14 cellular contexts compared by ENCODE assay signal in genomic region chr10:103717341-103718246, GRCh38.
DNase-seq lines count a peak whose midpoint lies in the region; ATAC-seq and TF ChIP-seq lines count a peak whose summit lies in the region.
"Had no signal": no experiment of that assay in that cellular context is flagged by ENCODE, and none has a peak within 500 bp of the region (broad histone marks: within the 10 kb centered on the region; RNA-seq: fewer than 3 reads in every experiment).

No MANE protein-coding gene starts in this region.

- TF ChIP-seq CTCF in VCaP (conservative IDR thresholded peaks at IDR 0.05) (no peak), esophagus squamous epithelium (IDR thresholded peaks at IDR 0.05) (no peak), gastrocnemius medialis (IDR thresholded peaks at IDR 0.05 in 4 of 5, conservative IDR thresholded peaks at IDR 0.05 in 1 of 5) (no peak)

- no peak for ATAC-seq in stimulated activated effector memory CD8-positive, alpha-beta T cell treated with anti-CD3 and anti-CD28 coated beads, Interleukin-12 subunit alpha, Interleukin-12 subunit beta, amount 100 ng/mL, for 72 hours
- no peak for ATAC-seq in HG02981 (IDR thresholded peaks at IDR 0.05; ENCODE audit: unreplicated experiment)
- ATAC-seq in gastrocnemius medialis: no peak
- ATAC-seq: activated naive CD8-positive, alpha-beta T cell treated with anti-CD3 and anti-CD28 coated beads, Interleukin-2, amount 50 U/mL, for 24 hours; activated T-cell treated with anti-CD3 and anti-CD28 coated beads, Interleukin-2, amount 50 U/mL, for 4 hours; upper lobe of right lung had no signal

- peaks cover 28 to 87% (median 28%) of the 10 kb centered on the region in 3 donors for H3K4me1 ChIP-seq in esophagus squamous epithelium
- no peaks in the 10 kb centered on the region for H3K4me1 ChIP-seq in gastrocnemius medialis
- H3K4me1 ChIP-seq: upper lobe of right lung had no signal

- TF ChIP-seq POLR2A in esophagus squamous epithelium (IDR thresholded peaks at IDR 0.05): no peak
- no peak for TF ChIP-seq POLR2A in gastrocnemius medialis (IDR thresholded peaks at IDR 0.05)

- H3K9me3 ChIP-seq in esophagus squamous epithelium: no peaks in the 10 kb centered on the region
- H3K9me3 ChIP-seq in gastrocnemius medialis: no peaks in the 10 kb centered on the region
- H3K9me3 ChIP-seq: upper lobe of right lung had no signal

- H3K27ac Mint-ChIP-seq in stimulated activated effector memory CD8-positive, alpha-beta T cell treated with anti-CD3 and anti-CD28 coated beads, Interleukin-12 subunit alpha, Interleukin-12 subunit beta, amount 100 ng/mL, for 72 hours: peak overlapping the region; percentile 63
- H3K27ac Mint-ChIP-seq: activated naive CD8-positive, alpha-beta T cell treated with anti-CD3 and anti-CD28 coated beads, Interleukin-2, amount 50 U/mL, for 24 hours had no signal

- H3K36me3 Mint-ChIP-seq in stimulated activated effector memory CD8-positive, alpha-beta T cell treated with anti-CD3 and anti-CD28 coated beads, Interleukin-12 subunit alpha, Interleukin-12 subunit beta, amount 100 ng/mL, for 72 hours: no peaks in the 10 kb centered on the region

- H3K4me3 ChIP-seq in esophagus squamous epithelium: no peak overlapping the region
- H3K4me3 ChIP-seq in gastrocnemius medialis: no peak overlapping the region
- H3K4me3 ChIP-seq: upper lobe of right lung had no signal

- H3K4me1 Mint-ChIP-seq in stimulated activated effector memory CD8-positive, alpha-beta T cell treated with anti-CD3 and anti-CD28 coated beads, Interleukin-12 subunit alpha, Interleukin-12 subunit beta, amount 100 ng/mL, for 72 hours: no peaks in the 10 kb centered on the region
- H3K4me1 Mint-ChIP-seq: central memory CD8-positive, alpha-beta T cell had no signal

- peaks cover 3 to 62% (median 14%) of the 10 kb centered on the region in 3 donors for H3K36me3 ChIP-seq in esophagus squamous epithelium
- no peaks in the 10 kb centered on the region for H3K36me3 ChIP-seq in gastrocnemius medialis
- H3K36me3 ChIP-seq: upper lobe of right lung had no signal

- intact Hi-C loops in esophagus squamous epithelium (cut with DNase I) (no loop called here), gastrocnemius medialis (cut with DNase I; ENCODE audit: low total_unique reads) (no loop called here)

- H3K27me3 ChIP-seq in esophagus squamous epithelium (no peaks in the 10 kb centered on the region), gastrocnemius medialis (no peaks in the 10 kb centered on the region)
- H3K27me3 ChIP-seq: upper lobe of right lung had no signal

- 53 to 79% methylated on average over 5 to 11 of the region's 11 CpGs for WGBS in esophagus squamous epithelium, 2 donors

- no peaks in the 10 kb centered on the region for H3K9me3 Mint-ChIP-seq in stimulated activated effector memory CD8-positive, alpha-beta T cell treated with anti-CD3 and anti-CD28 coated beads, Interleukin-12 subunit alpha, Interleukin-12 subunit beta, amount 100 ng/mL, for 72 hours
- H3K9me3 Mint-ChIP-seq: activated naive CD8-positive, alpha-beta T cell treated with anti-CD3 and anti-CD28 coated beads, Interleukin-2, amount 50 U/mL, for 24 hours; activated T-cell treated with anti-CD3 and anti-CD28 coated beads, Interleukin-2, amount 50 U/mL, for 4 hours; central memory CD8-positive, alpha-beta T cell had no signal

- no peak overlapping the region for H3K4me3 Mint-ChIP-seq in stimulated activated effector memory CD8-positive, alpha-beta T cell treated with anti-CD3 and anti-CD28 coated beads, Interleukin-12 subunit alpha, Interleukin-12 subunit beta, amount 100 ng/mL, for 72 hours
- H3K4me3 Mint-ChIP-seq: activated naive CD8-positive, alpha-beta T cell treated with anti-CD3 and anti-CD28 coated beads, Interleukin-2, amount 50 U/mL, for 24 hours; activated T-cell treated with anti-CD3 and anti-CD28 coated beads, Interleukin-2, amount 50 U/mL, for 4 hours; central memory CD8-positive, alpha-beta T cell had no signal

- in situ Hi-C loops in gastrocnemius medialis (cut with MboI; ENCODE audit: low sequenced_read_pairs in 4 of 4): no loop called here

- peak; percentile 24 for DNase-seq in NCI-H510A treated with DMSO at 0.1 percent for 48 hours (lab: John Stamatoyannopoulos, UW)
- DNase-seq in NCI-H510A (lab: John Stamatoyannopoulos, UW): no peak
- no peak for DNase-seq in esophagus squamous epithelium (lab: John Stamatoyannopoulos, UW)
- no peak for DNase-seq in stimulated activated effector memory CD8-positive, alpha-beta T cell treated with anti-CD3 and anti-CD28 coated beads, Interleukin-12 subunit alpha, Interleukin-12 subunit beta, amount 100 ng/mL, for 72 hours (ENCODE audit: low spot score in 2 of 2)
- no peak for DNase-seq in NCI-H2081 treated with DMSO at 0.1 percent for 48 hours (lab: John Stamatoyannopoulos, UW)
- no peak for DNase-seq in gastrocnemius medialis
- DNase-seq: activated CD4-positive, alpha-beta T cell treated with anti-CD3 and anti-CD28 coated beads, Interleukin-2, amount 50 U/mL, for 4 hours; activated naive CD8-positive, alpha-beta T cell treated with anti-CD3 and anti-CD28 coated beads, Interleukin-2, amount 50 U/mL, for 24 hours; activated T-cell treated with anti-CD3 and anti-CD28 coated beads, Interleukin-2, amount 50 U/mL, for 4 hours; T-helper 9 cell; upper lobe of right lung had no signal

- H3K27ac ChIP-seq in VCaP (peak overlapping the region; percentile 64), esophagus squamous epithelium (peak overlapping the region; percentile 83 to 90 (median 86)), gastrocnemius medialis (no peak overlapping the region)
- H3K27ac ChIP-seq: upper lobe of right lung had no signal

Comparison
In these comparisons a context has a peak if more than half of its experiments do, and no peak if none do; other contexts are left out.
1. H3K27ac ChIP-seq: peak in VCaP (single experiment) and esophagus squamous epithelium (4 of 4); none in gastrocnemius medialis (0 of 4).